Comparison of ENCODE assay signal across 7 cellular contexts in the genomic region with DNA sequence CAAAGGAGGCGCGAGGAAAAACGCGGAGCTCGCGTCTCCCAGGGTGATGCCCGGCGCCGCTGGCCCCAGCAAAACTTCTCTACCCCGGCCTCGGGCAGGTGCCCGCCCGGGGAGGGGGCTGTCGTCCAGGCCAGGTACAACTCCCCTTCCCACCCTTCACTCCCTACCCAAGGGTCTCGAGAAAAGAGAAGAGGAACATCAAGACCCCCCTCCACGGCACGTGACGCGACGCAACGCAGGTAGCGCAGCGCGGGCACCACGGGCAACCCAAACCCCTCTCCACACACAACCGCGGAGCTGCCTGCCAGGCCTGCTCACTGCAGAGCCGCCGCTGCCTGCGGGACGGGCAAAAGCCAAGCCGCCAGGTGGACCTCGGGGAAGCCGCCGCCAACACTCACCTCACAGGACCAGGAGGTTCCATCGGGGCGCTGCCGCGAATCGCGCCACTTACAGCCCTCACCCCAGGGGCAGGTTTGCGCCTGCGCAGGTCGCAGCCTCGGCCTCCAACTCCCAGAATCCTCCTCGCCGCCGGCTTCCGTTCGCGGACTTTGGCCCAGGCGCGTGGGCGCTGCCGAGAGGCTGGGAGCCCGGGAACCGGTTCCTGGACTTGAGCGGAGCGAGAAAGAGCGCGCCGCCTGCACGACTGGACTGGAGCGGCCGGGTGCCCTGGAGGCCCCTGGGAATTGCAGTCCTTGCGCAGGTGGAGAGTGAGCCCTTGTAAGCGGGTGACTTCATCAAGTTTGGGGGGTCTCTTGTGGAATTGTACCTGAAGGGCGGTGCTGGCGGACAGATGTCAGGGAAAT. TPM values are rescaled to one million over a fixed set of nuclear protein-coding genes. Genes with fewer than 3 reads are reported as not detected.
DNase-seq lines count a peak whose midpoint lies in the region; ATAC-seq and TF ChIP-seq lines count a peak whose summit lies in the region.

A gene (minus strand): TSS at position 477 of the 803 bp plus-strand sequence. CDS start 56 bp downstream, at position 421.

- in situ Hi-C loops in brain microvascular endothelial cell (cut with HindIII; ENCODE audit: low pct_ligation_motif_present, low sequenced_read_pairs): no loop called here
- in situ Hi-C loops in gastrocnemius medialis (cut with MboI; ENCODE audit: low sequenced_read_pairs in 4 of 4): no loop called here

- peaks cover 16% of the 10 kb centered on the region for H3K36me3 ChIP-seq in brain microvascular endothelial cell (replicated peaks)
- peaks cover 15% of the 10 kb centered on the region for H3K36me3 ChIP-seq in iPS DF 6.9 (ENCODE audit: control insufficient read depth, insufficient read depth, low read length)
- H3K36me3 ChIP-seq in gastrocnemius medialis: peaks cover 0 to 33% of the 10 kb centered on the region in 2 donors

- WGBS in iPS DF 6.9 (ENCODE audit: insufficient coverage, insufficient read length): no CpG with 5 or more reads among the region's 69 CpGs

- peak within 1 kb of the TSS; percentile 80 for H3K4me3 ChIP-seq in brain microvascular endothelial cell (ENCODE audit: low read depth, low read length)
- H3K4me3 ChIP-seq in iPS DF 6.9 (ENCODE audit: low read length): peak within 1 kb of the TSS; percentile 86
- H3K4me3 ChIP-seq in gastrocnemius medialis: peak within 1 kb of the TSS; percentile 90 to 95 (median 93)

- peak; percentile 72 to 74 for TF ChIP-seq POLR2A in gastrocnemius medialis (IDR thresholded peaks at IDR 0.05)

- no peaks in the 10 kb centered on the region for H3K9me3 ChIP-seq in iPS DF 6.9 (ENCODE audit: control insufficient read depth, insufficient read depth, low read length)
- H3K9me3 ChIP-seq in gastrocnemius medialis: no peaks in the 10 kb centered on the region

- H3K27ac ChIP-seq in brain microvascular endothelial cell (peak within 1 kb of the TSS; percentile 15), iPS DF 6.9 (ENCODE audit: low read length) (no peak within 1 kb of the TSS), gastrocnemius medialis (peak within 1 kb of the TSS; percentile 87 to 94 (median 89))

- H3K27me3 ChIP-seq in brain microvascular endothelial cell (replicated peaks) (peaks cover 11% of the 10 kb centered on the region), iPS DF 6.9 (ENCODE audit: control insufficient read depth, insufficient read depth, low read length) (no peaks in the 10 kb centered on the region), gastrocnemius medialis (peaks cover 22 to 24% (median 23%) of the 10 kb centered on the region in 3 donors)

- intact Hi-C loops in gastrocnemius medialis (cut with DNase I; ENCODE audit: low total_unique reads): loop anchor here (1.0 to 5.0 kb wide), 2 partner anchors 33 to 81 kb away; a partner anchor contains a TSS

- H3K4me1 ChIP-seq in iPS DF 6.9 (ENCODE audit: control insufficient read depth, insufficient read depth, low read length): no peaks in the 10 kb centered on the region
- H3K4me1 ChIP-seq in gastrocnemius medialis: peaks cover 14 to 15% of the 10 kb centered on the region in 2 donors

- ATAC-seq in GM18511 (IDR thresholded peaks at IDR 0.05; ENCODE audit: unreplicated experiment) (peak; percentile 86), HG03039 (IDR thresholded peaks at IDR 0.05; ENCODE audit: unreplicated experiment) (peak; percentile 77), gastrocnemius medialis (peak; percentile 87 to 94)

- no peak for TF ChIP-seq CTCF in brain microvascular endothelial cell (IDR thresholded peaks at IDR 0.05; ENCODE audit: low read depth, low read length, missing control alignments)
- no peak for TF ChIP-seq CTCF in gastrocnemius medialis (IDR thresholded peaks at IDR 0.05 in 4 of 5, conservative IDR thresholded peaks at IDR 0.05 in 1 of 5)

- DNase-seq in NCI-H2107 treated with DMSO at 0.1 percent for 48 hours (lab: John Stamatoyannopoulos, UW; ENCODE audit: unreplicated experiment): peak; percentile 71
- peak; percentile 90 for DNase-seq in UCSD-AML1 (lab: John Stamatoyannopoulos, UW; ENCODE audit: unreplicated experiment)
- peak; percentile 75 for DNase-seq in brain microvascular endothelial cell
- DNase-seq in iPS DF 6.9 (ENCODE audit: low read depth, low spot score): peak; percentile 96
- DNase-seq in gastrocnemius medialis: peak; percentile 90 to 93

RNA-seq across cellular contexts. Expression of the gene that starts here (rescaled TPM):
- 10 to 100 TPM in 1 of 4 donors, 1 to 10 TPM in 3; 5.8 to 13.5 (median 7.7) TPM for total RNA-seq in gastrocnemius medialis
